In the genomic region with DNA sequence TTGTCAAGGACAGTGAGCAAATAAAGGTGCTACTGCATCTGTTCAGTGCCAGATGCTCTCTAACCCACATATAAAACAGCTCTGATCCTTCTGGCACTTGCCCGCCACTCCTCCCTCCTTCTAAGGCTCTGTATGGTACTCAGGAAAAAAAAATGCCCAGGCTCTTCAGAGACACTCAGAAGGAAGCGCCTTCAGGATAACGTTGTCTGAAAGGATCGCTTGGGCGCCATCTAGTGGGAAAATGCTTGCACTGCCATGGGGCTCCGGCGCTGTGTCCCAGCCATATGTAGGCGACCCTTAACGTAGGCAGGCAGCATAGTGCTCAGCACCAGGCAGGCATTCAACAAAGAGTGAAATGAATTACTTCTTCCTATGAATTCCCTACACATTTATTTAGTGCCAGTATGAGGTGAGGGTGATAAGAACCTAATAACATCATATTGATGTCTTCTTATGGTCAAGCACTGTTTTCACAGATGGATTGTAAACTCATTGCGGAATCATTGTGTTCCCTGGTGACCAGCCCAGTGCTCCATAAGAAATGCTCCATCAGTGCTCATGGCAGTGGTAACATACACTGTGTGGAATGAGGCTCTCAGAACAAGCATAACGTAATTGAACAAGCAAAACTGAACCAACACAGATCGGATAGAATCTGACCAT, we compare ENCODE assay signal across 8 cellular contexts.
DNase-seq lines count a peak whose midpoint lies in the region; ATAC-seq lines count a peak whose summit lies in the region.

No MANE protein-coding gene starts in this region.

- peak; percentile 76 for DNase-seq in AG08395 (ENCODE audit: low spot score)
- peak; percentile 96 for DNase-seq in NCI-H2227 (lab: John Stamatoyannopoulos, UW; ENCODE audit: unreplicated experiment)
- DNase-seq in activated CD4-positive, CD25-positive, alpha-beta regulatory T cell treated with anti-CD3 and anti-CD28 coated beads, Interleukin-2, amount 50 U/mL, for 16 hours (ENCODE audit: low read depth, low spot score) = peak; percentile 46
- DNase-seq in central memory CD4-positive, alpha-beta T cell = peak; percentile 34
- DNase-seq in kidney glomerular epithelial cell (lab: John Stamatoyannopoulos, UW) = peak; percentile 79
- peak; percentile 59 for DNase-seq in stimulated activated CD4-positive, alpha-beta T cell treated with anti-CD3 and anti-CD28 coated beads, Interleukin-2, amount 100 ng/mL, for 4 hours (ENCODE audit: low read depth)

- ATAC-seq in GM18867 (IDR thresholded peaks at IDR 0.05; ENCODE audit: unreplicated experiment) (peak; percentile 97), HG03103 (IDR thresholded peaks at IDR 0.05; ENCODE audit: low read depth, unreplicated experiment) (peak; percentile 92)

Comparison
In these comparisons a context has a peak if more than half of its experiments do, and no peak if none do; other contexts are left out.
1. Peak in every context shown above with its lines: DNase-seq and ATAC-seq.
2. DNase-seq: peak in every context shown above with its lines; median percentile 96 in NCI-H2227; 79 in kidney glomerular epithelial cell; 76 in AG08395; 59 in stimulated activated CD4-positive, alpha-beta T cell treated with anti-CD3 and anti-CD28 coated beads, Interleukin-2, amount 100 ng/mL, for 4 hours; 46 in activated CD4-positive, CD25-positive, alpha-beta regulatory T cell treated with anti-CD3 and anti-CD28 coated beads, Interleukin-2, amount 50 U/mL, for 16 hours; 34 in central memory CD4-positive, alpha-beta T cell.